7 cellular contexts compared by ENCODE assay signal in genomic region chr20:63274381-63275228, GRCh38. TPM values are rescaled to one million over a fixed set of nuclear protein-coding genes. Genes with fewer than 3 reads are reported as not detected.
A peak's percentile ranks its signal among the peaks of the same experiment; 100 is the strongest.
DNase-seq lines count a peak whose midpoint lies in the region; FAIRE-seq and TF ChIP-seq lines count a peak whose summit lies in the region.
"Had no signal": no experiment of that assay in that cellular context is flagged by ENCODE, and none has a peak within 500 bp of the region (broad histone marks: within the 10 kb centered on the region; RNA-seq: fewer than 3 reads in every experiment).

No MANE protein-coding gene starts in this region.

- H3K9ac ChIP-seq in BLaER1 treated with 17β-estradiol and CSF1 and Interleukin-3, amounts not matched to agents 10 nM and 100 nM, result peak overlapping the region in 10 of 11 experiments; percentile 18 to 92 (median 40); a peak in 12 of 22 replicates
- peak overlapping the region; percentile 62 for H3K9ac ChIP-seq in iPS-15b (ENCODE audit: low read depth, low read length)

- H3K27me3 ChIP-seq in BLaER1 treated with 17β-estradiol and CSF1 and Interleukin-3, amounts not matched to agents 10 nM and 100 nM, result peaks cover 0 to 19% (median 11%) of the 10 kb centered on the region in 11 experiments; a peak in 11 of 22 replicates
- H3K27me3 ChIP-seq in PC-9 (ENCODE audit: insufficient read depth, low read depth), result no peaks in the 10 kb centered on the region
- H3K27me3 ChIP-seq in iPS-15b (ENCODE audit: control insufficient read depth, insufficient read depth, low read length), result no peaks in the 10 kb centered on the region

- H3K4me3 ChIP-seq in BLaER1 treated with 17β-estradiol and CSF1 and Interleukin-3, amounts not matched to agents 10 nM and 100 nM, result no peak overlapping the region
- H3K4me3 ChIP-seq in PC-9 (no peak overlapping the region; the same call in 1 of the 2 replicates), iPS-15b (ENCODE audit: low read depth, low read length) (no peak overlapping the region)

- H3K4me1 ChIP-seq in BLaER1 treated with 17β-estradiol and CSF1 and Interleukin-3, amounts not matched to agents 10 nM and 100 nM, result peaks cover 34 to 50% (median 45%) of the 10 kb centered on the region in 10 experiments
- H3K4me1 ChIP-seq in PC-9 (replicated peaks; ENCODE audit: insufficient read depth), result peaks cover 18% of the 10 kb centered on the region
- H3K4me1 ChIP-seq in iPS-15b (ENCODE audit: control insufficient read depth, insufficient read depth, low read length), result no peaks in the 10 kb centered on the region

- peaks cover 49% of the 10 kb centered on the region for H3K79me2 ChIP-seq in PC-9 (ENCODE audit: low read depth)

- peak overlapping the region; percentile 30 to 100 (median 96); a peak in 20 of 22 replicates for H3K4me2 ChIP-seq in BLaER1 treated with 17β-estradiol and CSF1 and Interleukin-3, amounts not matched to agents 10 nM and 100 nM
- H3K4me2 ChIP-seq in PC-9, result peak overlapping the region; percentile 99

- DNase-seq in PC-9 (no peak), KG1 (lab: John Stamatoyannopoulos, UW) (no peak), frontal cortex (ENCODE audit: low spot score in 2 of 2) (no peak), NCI-H526 (lab: John Stamatoyannopoulos, UW) (no peak)
- DNase-seq: activated CD4-positive, alpha-beta T cell treated with anti-CD3 and anti-CD28 coated beads, Interleukin-2, amount 50 U/mL, for 1 hour had no signal

- H3F3A ChIP-seq in PC-9 (ENCODE audit: insufficient read depth, low read depth), result no peaks in the 10 kb centered on the region; the same call in 1 of the 2 replicates

- POLR2A ChIA-PET in PC-9 (lab: Charles Lee; ENCODE audit: unreplicated experiment), result interaction anchor here (0.7 kb wide), 1 partner anchor 68 kb away, joined by 3 read pairs; no protein-coding TSS in a partner anchor

- peaks cover 46 to 66% (median 61%) of the 10 kb centered on the region in 11 experiments for H4K20me1 ChIP-seq in BLaER1 treated with 17β-estradiol and CSF1 and Interleukin-3, amounts not matched to agents 10 nM and 100 nM
- peaks cover 51% of the 10 kb centered on the region for H4K20me1 ChIP-seq in PC-9 (ENCODE audit: insufficient read depth)

- H3K36me3 ChIP-seq in BLaER1 treated with 17β-estradiol and CSF1 and Interleukin-3, amounts not matched to agents 10 nM and 100 nM, result peaks cover 42 to 51% (median 45%) of the 10 kb centered on the region in 11 experiments
- H3K36me3 ChIP-seq in PC-9 (ENCODE audit: low read depth), result peaks cover 28% of the 10 kb centered on the region; the same call in 1 of the 2 replicates
- peaks cover 34% of the 10 kb centered on the region for H3K36me3 ChIP-seq in iPS-15b (ENCODE audit: control insufficient read depth, insufficient read depth, low read length)

- CTCF ChIA-PET in PC-9 (lab: Charles Lee), result no interaction called here

- H3K9me3 ChIP-seq in BLaER1 treated with 17β-estradiol and CSF1 and Interleukin-3, amounts not matched to agents 10 nM and 100 nM (replicated peaks in 1 of 11), result no peaks in the 10 kb centered on the region
- no peaks in the 10 kb centered on the region for H3K9me3 ChIP-seq in PC-9 (ENCODE audit: insufficient read depth, low read depth)
- no peaks in the 10 kb centered on the region for H3K9me3 ChIP-seq in iPS-15b (ENCODE audit: control insufficient read depth, insufficient read depth, low read length)

- BruUV-seq in PC-9 (replicated peaks; lab: Mats Ljungman, UMichigan), result no TSS peak

- H3K27ac ChIP-seq in BLaER1 treated with 17β-estradiol and CSF1 and Interleukin-3, amounts not matched to agents 10 nM and 100 nM, result no peak overlapping the region
- no peak overlapping the region for H3K27ac ChIP-seq in PC-9

- intact Hi-C loops in PC-9 (cut with micrococcal nuclease; ENCODE audit: unreplicated experiment), result no loop called here

- no peak for FAIRE-seq in frontal cortex (lab: Jason Lieb, UNC)

- no peaks in the 10 kb centered on the region for H3K9me2 ChIP-seq in PC-9 (ENCODE audit: insufficient read depth)

- no peak overlapping the region for H2AFZ ChIP-seq in PC-9

- TF ChIP-seq CTCF in PC-9 (conservative IDR thresholded peaks at IDR 0.05), result no peak

RNA-seq across cellular contexts. Expression of gene ARFGAP1, which starts 2.0 kb away (rescaled TPM):
- total RNA-seq in PC-9 (2021) (89.0 and 101 TPM in 2 replicates), frontal cortex (25.3 TPM)

RNA-seq across cellular contexts. Expression of gene COL20A1, which starts 18.4 kb away (rescaled TPM):
- total RNA-seq in PC-9 (2021), result 0.15 TPM in 1 of 2 replicates, not detected in the other
- total RNA-seq in frontal cortex, result 4.1 TPM

RNA-seq across cellular contexts. Expression of gene NKAIN4, which starts 20.3 kb away (rescaled TPM):
- total RNA-seq in PC-9 (2021) (not detected in 2 replicates), frontal cortex (14.7 TPM)

RNA-seq across cellular contexts. Expression of gene BIRC7, which starts 38.9 kb away (rescaled TPM):
- total RNA-seq in PC-9 (2021) (0.58 TPM in 1 of 2 replicates, not detected in the other), frontal cortex (not detected)

RNA-seq across cellular contexts. Expression of gene YTHDF1, which starts 58.7 kb away (rescaled TPM):
- total RNA-seq in PC-9 (2021), result 34.5 and 42.6 TPM in 2 replicates
- total RNA-seq in frontal cortex, result 20.4 TPM

Comparison
In these comparisons a context has a peak if more than half of its experiments do, and no peak if none do; other contexts are left out.
1. RNA of gene NKAIN4, which starts 20.3 kb away (total RNA-seq): 14.7 TPM in frontal cortex (single experiment); not detected in PC-9; every median in the first group is over 10 times any median in the second.